In the genomic region with DNA sequence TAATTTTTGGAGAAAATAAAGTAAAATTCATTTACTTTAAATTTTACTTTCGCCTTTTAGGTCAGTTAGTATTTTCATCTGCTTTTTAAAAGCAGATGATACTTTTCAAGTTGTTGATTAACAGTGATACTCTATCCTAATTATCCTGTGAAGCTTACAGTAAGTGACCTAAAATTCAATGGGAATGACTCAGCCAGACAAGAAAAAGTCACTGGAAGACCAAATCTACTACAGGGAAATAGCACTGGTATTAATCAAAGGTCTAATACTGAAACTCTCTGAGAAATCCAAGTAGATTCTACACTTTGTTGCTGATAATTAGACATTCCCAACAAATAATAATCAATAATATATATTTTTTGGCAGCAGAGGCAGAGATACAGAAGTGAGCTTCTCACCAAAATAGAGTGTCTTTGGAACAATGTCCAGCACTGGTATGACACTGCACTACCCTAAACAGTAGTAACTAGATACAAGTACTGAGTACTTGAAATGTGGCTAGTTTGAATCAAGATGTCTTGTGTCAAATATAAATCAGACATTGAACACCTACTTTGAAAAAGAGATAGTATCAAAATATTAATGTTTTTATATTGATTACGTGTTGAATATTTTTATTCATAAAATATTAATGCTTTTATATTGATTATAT, we compare ENCODE assay signal across 1 cellular context.
TF ChIP-seq lines count a peak whose summit lies in the region.

No MANE protein-coding gene starts in this region.

TF ChIP-seq in HepG2, 621 proteins besides CTCF, POLR2A, EP300 and RAD21 (continued from another document):
- TF ChIP-seq NFYC (CRISPR knock-in tag; IDR thresholded peaks at IDR 0.05) (no peak), MAZ (IDR thresholded peaks at IDR 0.05; ENCODE audit: borderline replicate concordance, low read depth, low read length) (no peak), MAZ (CRISPR knock-in tag; IDR thresholded peaks at IDR 0.05; ENCODE audit: low read depth) (no peak), PRMT3 (CRISPR knock-in tag; IDR thresholded peaks at IDR 0.05; ENCODE audit: borderline replicate concordance, low read depth) (no peak), AGO2 (optimal IDR thresholded peaks at IDR 0.05; ENCODE audit: low read depth, low read length) (no peak), HOXA3 (CRISPR knock-in tag; IDR thresholded peaks at IDR 0.05) (no peak)
- TF ChIP-seq, protein P1, sequence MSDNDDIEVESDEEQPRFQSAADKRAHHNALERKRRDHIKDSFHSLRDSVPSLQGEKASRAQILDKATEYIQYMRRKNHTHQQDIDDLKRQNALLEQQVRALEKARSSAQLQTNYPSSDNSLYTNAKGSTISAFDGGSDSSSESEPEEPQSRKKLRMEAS (IDR thresholded peaks at IDR 0.05) = no peak
- TF ChIP-seq, protein P2, sequence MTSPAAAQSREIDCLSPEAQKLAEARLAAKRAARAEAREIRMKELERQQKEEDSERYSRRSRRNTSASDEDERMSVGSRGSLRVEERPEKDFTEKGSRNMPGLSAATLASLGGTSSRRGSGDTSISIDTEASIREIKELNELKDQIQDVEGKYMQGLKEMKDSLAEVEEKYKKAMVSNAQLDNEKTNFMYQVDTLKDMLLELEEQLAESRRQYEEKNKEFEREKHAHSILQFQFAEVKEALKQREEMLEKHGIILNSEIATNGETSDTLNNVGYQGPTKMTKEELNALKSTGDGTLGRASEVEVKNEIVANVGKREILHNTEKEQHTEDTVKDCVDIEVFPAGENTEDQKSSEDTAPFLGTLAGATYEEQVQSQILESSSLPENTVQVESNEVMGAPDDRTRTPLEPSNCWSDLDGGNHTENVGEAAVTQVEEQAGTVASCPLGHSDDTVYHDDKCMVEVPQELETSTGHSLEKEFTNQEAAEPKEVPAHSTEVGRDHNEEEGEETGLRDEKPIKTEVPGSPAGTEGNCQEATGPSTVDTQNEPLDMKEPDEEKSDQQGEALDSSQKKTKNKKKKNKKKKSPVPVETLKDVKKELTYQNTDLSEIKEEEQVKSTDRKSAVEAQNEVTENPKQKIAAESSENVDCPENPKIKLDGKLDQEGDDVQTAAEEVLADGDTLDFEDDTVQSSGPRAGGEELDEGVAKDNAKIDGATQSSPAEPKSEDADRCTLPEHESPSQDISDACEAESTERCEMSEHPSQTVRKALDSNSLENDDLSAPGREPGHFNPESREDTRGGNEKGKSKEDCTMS (CRISPR knock-in tag; conservative IDR thresholded peaks at IDR 0.05) = no peak
TF ChIP-seq in HepG2: peak in this region for 0.
